ENCODE assay signal across 11 cellular contexts in the genomic region with DNA sequence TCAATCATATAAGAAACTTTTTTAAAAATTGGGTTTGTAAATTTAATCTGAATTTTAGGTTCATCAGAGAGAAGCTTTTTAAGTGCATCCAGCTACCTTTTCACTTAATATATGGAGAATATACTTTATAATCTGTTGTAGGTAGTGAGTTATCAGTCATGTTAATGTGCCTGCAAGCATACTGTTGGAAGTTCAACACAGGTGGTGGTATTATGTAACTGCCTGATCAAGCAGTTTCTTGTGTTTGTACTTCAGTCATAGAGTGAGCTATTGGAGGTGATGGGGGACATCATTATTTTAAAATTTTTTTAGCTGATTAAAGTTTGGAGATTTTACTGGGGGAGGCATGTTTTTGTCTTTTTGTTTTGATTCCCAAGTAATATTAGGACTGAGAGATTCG. TPM values are rescaled to one million over a fixed set of nuclear protein-coding genes. Genes with fewer than 3 reads are reported as not detected.
A peak's percentile ranks its signal among the peaks of the same experiment; 100 is the strongest.
DNase-seq lines count a peak whose midpoint lies in the region; ATAC-seq, FAIRE-seq and TF ChIP-seq lines count a peak whose summit lies in the region.
"Had no signal": no experiment of that assay in that cellular context is flagged by ENCODE, and none has a peak within 500 bp of the region (broad histone marks: within the 10 kb centered on the region; RNA-seq: fewer than 3 reads in every experiment).

No MANE protein-coding gene starts in this region.

- H2BK15ac ChIP-seq in H1 (ENCODE audit: low read length): no peak overlapping the region

- CTCF ChIA-PET in SK-N-SH (lab: Yijun Ruan, JAX): interaction anchor here (1.2 kb wide), 1 partner anchor 42 kb away, joined by 4 read pairs; no protein-coding TSS in a partner anchor
- CTCF ChIA-PET in H1 (lab: Charles Lee; ENCODE audit: partially characterized antibody): no interaction called here

- H3K36me3 ChIP-seq in SK-N-SH (replicated peaks in 1 of 2; ENCODE audit: control insufficient read depth in 1 of 2, insufficient read depth in 2 of 2, low read length in 1 of 2) (peaks cover 15 to 20% of the 10 kb centered on the region in 2 experiments), H1 (ENCODE audit: control insufficient read depth in 2 of 4, insufficient read depth in 4 of 4, low read length in 3 of 4) (peaks cover 3 to 17% (median 7%) of the 10 kb centered on the region in 4 experiments; a peak in 7 of 8 replicates), pancreas (no peaks in the 10 kb centered on the region)

- TF ChIP-seq CTCF in SK-N-SH (IDR thresholded peaks at IDR 0.05) (no peak), NB4 (IDR thresholded peaks at IDR 0.05; ENCODE audit: low read depth, low read length) (no peak), H1 (IDR thresholded peaks at IDR 0.05; ENCODE audit: control extremely low read depth in 1 of 3, insufficient read depth in 1 of 3, low read depth in 1 of 3, low read length in 3 of 3) (no peak), pancreas (IDR thresholded peaks at IDR 0.05) (no peak), foreskin fibroblast (IDR thresholded peaks at IDR 0.05; ENCODE audit: low read depth, low read length) (no peak)

- H3K9me3 ChIP-seq in SK-N-SH: no peaks in the 10 kb centered on the region
- no peaks in the 10 kb centered on the region for H3K9me3 ChIP-seq in H1 (ENCODE audit: insufficient read depth in 2 of 2, low read depth in 1 of 2, low read length in 1 of 2)
- no peaks in the 10 kb centered on the region for H3K9me3 ChIP-seq in pancreas

- H3K27ac ChIP-seq in SK-N-SH (ENCODE audit: low read depth in 2 of 2, low read length in 1 of 2) (no peak overlapping the region), H1 (ENCODE audit: low read depth, low read length) (no peak overlapping the region), pancreas (peak overlapping the region in 1 of 4 donors; percentile 98)

- TF ChIP-seq POLR2A in NB4 (IDR thresholded peaks at IDR 0.05; ENCODE audit: extremely low read depth, insufficient read length): no peak
- TF ChIP-seq POLR2A in H1 (IDR thresholded peaks at IDR 0.05; ENCODE audit: control extremely low read depth in 1 of 2, low read depth in 2 of 2, low read length in 2 of 2): no peak

- H2BK120ac ChIP-seq in H1 (replicated peaks; ENCODE audit: low read depth, low read length): no peak overlapping the region

- H3K23me2 ChIP-seq in H1 (ENCODE audit: low read depth, low read length): peaks cover 6% of the 10 kb centered on the region

- H3K79me2 ChIP-seq in SK-N-SH (ENCODE audit: insufficient read depth) (peaks cover 73% of the 10 kb centered on the region), H1 (ENCODE audit: control insufficient read depth in 1 of 2, insufficient read depth in 2 of 2, low read length in 2 of 2) (peaks cover 35 to 83% of the 10 kb centered on the region in 2 experiments)

- no peaks in the 10 kb centered on the region for H3K9me2 ChIP-seq in SK-N-SH

- no peak overlapping the region for H3K18ac ChIP-seq in H1 (ENCODE audit: extremely low read depth, low read length)

- no peak overlapping the region for H2BK5ac ChIP-seq in H1 (ENCODE audit: low read depth, low read length)

- H3K4ac ChIP-seq in H1 (replicated peaks; ENCODE audit: insufficient read length, low read depth, low read length): no peak overlapping the region

- 96% methylated on average over 1 of the region's 1 CpG for WGBS in SK-N-SH (ENCODE audit: low lambda C conversion rate)
- 94% methylated on average over 1 of the region's 1 CpG; no CpG with 5 or more reads in 1 of the 2 experiments for WGBS in H1 (ENCODE audit: extremely low coverage in 1 of 2, insufficient coverage in 1 of 2, insufficient read length in 1 of 2, insufficient replicate concordance in 2 of 2, low coverage in 1 of 2, low lambda C conversion rate in 2 of 2, missing lambda C conversion rate in 1 of 2), 2 experiments
- WGBS in pancreas, 2 donors: 50 to 65% methylated on average over 1 of the region's 1 CpG

- H4K91ac ChIP-seq in H1 (replicated peaks; ENCODE audit: insufficient read length, low read length): no peak overlapping the region

- no peak overlapping the region for H3K56ac ChIP-seq in H1 (replicated peaks; ENCODE audit: insufficient read length, low read depth, low read length)

- H3K4me1 ChIP-seq in SK-N-SH (ENCODE audit: control insufficient read depth in 1 of 2, insufficient read depth in 2 of 2, low read depth in 1 of 2, low read length in 1 of 2) (peaks cover 10 to 11% of the 10 kb centered on the region in 2 experiments; a peak in 3 of 4 replicates), H1 (replicated peaks in 1 of 4; ENCODE audit: control insufficient read depth in 3 of 4, insufficient read depth in 4 of 4, low read length in 3 of 4) (peaks cover 2 to 13% (median 8%) of the 10 kb centered on the region in 4 experiments), pancreas (peaks cover 12 to 54% (median 33%) of the 10 kb centered on the region in 3 donors)

- ATAC-seq in SK-N-SH treated with all-trans-retinoic acid at 6 μM for 48 hours: no peak
- ATAC-seq in pancreas: no peak

- H4K20me1 ChIP-seq in SK-N-SH (ENCODE audit: insufficient read depth) (peaks cover 51% of the 10 kb centered on the region), H1 (replicated peaks in 1 of 2; ENCODE audit: control insufficient read depth in 1 of 2, insufficient read depth in 2 of 2, low read length in 2 of 2) (peaks cover 10 to 15% of the 10 kb centered on the region in 2 experiments)

- H3F3A ChIP-seq in SK-N-SH (replicated peaks; ENCODE audit: insufficient read depth): peaks cover 4% of the 10 kb centered on the region

- no peak overlapping the region for H2AFZ ChIP-seq in SK-N-SH (ENCODE audit: low read depth)
- no peak overlapping the region for H2AFZ ChIP-seq in H1 (ENCODE audit: low read length)

- no peak for TF ChIP-seq EP300 in SK-N-SH (IDR thresholded peaks at IDR 0.05; ENCODE audit: borderline replicate concordance in 1 of 2, low read depth in 1 of 2, low read length in 1 of 2)
- no peak for TF ChIP-seq EP300 in H1 (IDR thresholded peaks at IDR 0.05; ENCODE audit: borderline replicate concordance in 1 of 2, low read depth in 2 of 2, low read length in 2 of 2)

- peak overlapping the region; percentile 72 for H3K4me2 ChIP-seq in SK-N-SH
- peak overlapping the region; percentile 71 to 85; a peak in 2 of 4 replicates for H3K4me2 ChIP-seq in H1 (ENCODE audit: insufficient read depth in 1 of 2, low read depth in 2 of 2, low read length in 2 of 2)

- no peaks in the 10 kb centered on the region for H3K27me3 ChIP-seq in SK-N-SH (ENCODE audit: insufficient read depth)
- no peaks in the 10 kb centered on the region for H3K27me3 ChIP-seq in H1 (replicated peaks in 1 of 4; ENCODE audit: control insufficient read depth in 3 of 4, extremely low read depth in 1 of 4, insufficient read depth in 3 of 4, low read length in 3 of 4)
- no peaks in the 10 kb centered on the region for H3K27me3 ChIP-seq in pancreas

- H3K14ac ChIP-seq in H1 (ENCODE audit: insufficient read length): no peak overlapping the region

- H3K23ac ChIP-seq in H1 (ENCODE audit: insufficient read length): no peak overlapping the region

- H2AK5ac ChIP-seq in H1 (ENCODE audit: low read depth, low read length): no peak overlapping the region

- H3K79me1 ChIP-seq in H1 (ENCODE audit: low read depth, low read length): peaks cover 4% of the 10 kb centered on the region; the same call in 1 of the 2 replicates

- no peak for FAIRE-seq in H1 (lab: Jason Lieb, UNC)
- no peak for FAIRE-seq in pancreas (lab: Jason Lieb, UNC)
- FAIRE-seq: colon had no signal

- no peak overlapping the region for H4K5ac ChIP-seq in H1 (ENCODE audit: insufficient read length, low read depth, low read length)

- no peak for TF ChIP-seq RAD21 in SK-N-SH (IDR thresholded peaks at IDR 0.05; ENCODE audit: low read length)
- no peak for TF ChIP-seq RAD21 in H1 (IDR thresholded peaks at IDR 0.05 in 1 of 2, conservative IDR thresholded peaks at IDR 0.05 in 1 of 2; ENCODE audit: low read depth in 2 of 2, low read length in 2 of 2)

- H2BK12ac ChIP-seq in H1 (ENCODE audit: low read depth, low read length): no peak overlapping the region

- DNase-seq in SK-N-SH: no peak
- DNase-seq in NB4 (ENCODE audit: low read depth): peak; percentile 18
- no peak for DNase-seq in H1 (ENCODE audit: low read depth in 1 of 2, low spot score in 2 of 2)
- no peak for DNase-seq in pancreas
- no peak for DNase-seq in NCI-H226
- no peak for DNase-seq in NCI-H2196 treated with DMSO at 0.1 percent for 48 hours (lab: John Stamatoyannopoulos, UW; ENCODE audit: unreplicated experiment)
- no peak for DNase-seq in foreskin fibroblast
- DNase-seq: NCI-H2081, SHP77 treated with DMSO at 0.1 percent for 48 hours had no signal

- H4K8ac ChIP-seq in H1 (ENCODE audit: extremely low read depth, insufficient read depth, low read length): no peak overlapping the region

- H3K4me3 ChIP-seq in SK-N-SH (ENCODE audit: low read depth in 2 of 2, low read length in 1 of 2) (no peak overlapping the region), NB4 (ENCODE audit: low read depth, low read length) (peak overlapping the region; percentile 95), H1 (ENCODE audit: extremely low read depth in 1 of 4, insufficient read depth in 2 of 4, low read depth in 3 of 4, low read length in 4 of 4) (peak overlapping the region in 1 of 4 experiments; percentile 96; a peak in 2 of 8 replicates), pancreas (peak overlapping the region in 3 of 4 donors; percentile 79 to 89 (median 81)), foreskin fibroblast (ENCODE audit: low read depth in 1 of 2, low read length in 2 of 2) (peak overlapping the region in 1 of 2 donors; percentile 80)

- POLR2A ChIA-PET in SK-N-SH (lab: Yijun Ruan, JAX): no interaction called here
- POLR2A ChIA-PET in H1 (lab: Charles Lee; ENCODE audit: partially characterized antibody): interaction anchor here (0.6 kb wide), 1 partner anchor 76 kb away, joined by 3 read pairs; no protein-coding TSS in a partner anchor

- H3K9ac ChIP-seq in SK-N-SH (no peak overlapping the region), H1 (replicated peaks in 1 of 4; ENCODE audit: extremely low read depth in 1 of 4, low read depth in 3 of 4, low read length in 3 of 4) (no peak overlapping the region)

- no peak overlapping the region for H2BK20ac ChIP-seq in H1 (ENCODE audit: low read length)

- intact Hi-C loops in pancreas (cut with DNase I): no loop called here

RNA-seq across cellular contexts. Expression of a gene that starts 2.5 kb away (rescaled TPM):
- 12.5 and 18.1 TPM in 2 replicates for polyA plus RNA-seq in SK-N-SH (2012; rRNA removed)
- polyA plus RNA-seq in SK-N-SH (2012; cell fraction: cytosol; rRNA removed): 16.3 and 17.7 TPM in 2 replicates
- polyA plus RNA-seq in SK-N-SH (2012; cell fraction: nucleus; rRNA removed): 10.6 and 21.8 TPM in 2 replicates
- total RNA-seq in H1 (2021; fragmentation: NEBNext Ultra II Directional; extraction: Animal tissue kit (Norgen Biotek cat#: 25700)): 71.8 and 73.6 TPM in 2 replicates
- 15.9 and 23.3 TPM in 2 replicates for polyA plus RNA-seq in H1 (2011; rRNA removed)
- polyA plus RNA-seq in H1 (2011; cell fraction: cytosol; rRNA removed): 29.5 TPM
- 18.5 TPM for polyA plus RNA-seq in H1 (2011; cell fraction: nucleus; rRNA removed)
- polyA plus RNA-seq in H1 (2012, experiment 1 of 2): 24.4 to 51.4 TPM (median 34.8 TPM) in 4 replicates
- polyA plus RNA-seq in H1 (2012, experiment 2 of 2): 1.9 TPM
- 30.0 TPM for polyA plus RNA-seq in H1 (2013, experiment 1 of 2)
- 33.5 TPM for polyA plus RNA-seq in H1 (2013, experiment 2 of 2)
- polyA minus RNA-seq in H1 (2011; rRNA and poly(A)+ RNA removed): 84.8 and 117 TPM in 2 replicates
- polyA minus RNA-seq in H1 (2011; cell fraction: cytosol; rRNA and poly(A)+ RNA removed): 53.6 TPM
- polyA minus RNA-seq in H1 (2011; cell fraction: nucleus; rRNA and poly(A)+ RNA removed): 47.9 TPM
- total RNA-seq in pancreas: 10 to 100 TPM; 13.8 to 22.6 (median 15.2) TPM
- 10 to 100 TPM in 1 of 2 donors, 1 to 10 TPM in 1; 5.2 to 12.4 TPM for polyA plus RNA-seq in pancreas

Comparison
In these comparisons a context has a peak if more than half of its experiments do, and no peak if none do; other contexts are left out.
1. H3K4me3 ChIP-seq: peak in NB4 (single experiment) and pancreas (3 of 4); none in SK-N-SH (0 of 2).